Comparison of ENCODE assay signal across 18 cellular contexts in genomic region chr1:210340311-210340710, GRCh38. TPM values are rescaled to one million over a fixed set of nuclear protein-coding genes. Genes with fewer than 3 reads are reported as not detected.
A peak's percentile ranks its signal among the peaks of the same experiment; 100 is the strongest.
DNase-seq lines count a peak whose midpoint lies in the region; ATAC-seq and TF ChIP-seq lines count a peak whose summit lies in the region.
"Had no signal": no experiment of that assay in that cellular context is flagged by ENCODE, and none has a peak within 500 bp of the region (broad histone marks: within the 10 kb centered on the region; RNA-seq: fewer than 3 reads in every experiment).

No MANE protein-coding gene starts in this region.

- H4K20me1 ChIP-seq in BLaER1 treated with 17β-estradiol and CSF1 and Interleukin-3, amounts not matched to agents 10 nM and 100 nM, result no peaks in the 10 kb centered on the region

- peaks cover 2% of the 10 kb centered on the region for H3K36me3 Mint-ChIP-seq in IgD-negative memory B cell
- H3K36me3 Mint-ChIP-seq in activated CD8-positive, alpha-beta T cell treated with anti-CD3 and anti-CD28 coated beads for 36 hours (ENCODE audit: low read depth), result no peaks in the 10 kb centered on the region

- H3K4me1 ChIP-seq in BLaER1 treated with 17β-estradiol and CSF1 and Interleukin-3, amounts not matched to agents 10 nM and 100 nM, result peaks cover 37 to 60% (median 56%) of the 10 kb centered on the region in 10 experiments
- H3K4me1 ChIP-seq in esophagus muscularis mucosa (peaks cover 5 to 35% (median 22%) of the 10 kb centered on the region in 4 donors), prostate gland (replicated peaks) (no peaks in the 10 kb centered on the region), uterus (no peaks in the 10 kb centered on the region)
- H3K4me1 ChIP-seq: psoas muscle had no signal

- DNase-seq in activated CD8-positive, alpha-beta T cell treated with anti-CD3 and anti-CD28 coated beads for 36 hours, result no peak
- DNase-seq in esophagus muscularis mucosa (ENCODE audit: extremely low spot score) (no peak), left ventricle myocardium superior (no peak), prostate gland (ENCODE audit: low spot score) (no peak), uterus (no peak)
- DNase-seq: activated gamma-delta T cell treated with Interleukin-2 at 50 U/mL for 16 hours, AML-193, DND-41, NCI-H187 treated with DMSO at 0.1 percent for 48 hours, NCI-H69, psoas muscle had no signal

- no peak overlapping the region for H3K27ac ChIP-seq in BLaER1 treated with 17β-estradiol and CSF1 and Interleukin-3, amounts not matched to agents 10 nM and 100 nM
- H3K27ac ChIP-seq in esophagus muscularis mucosa (replicated peaks in 1 of 4) (no peak overlapping the region), prostate gland (no peak overlapping the region), uterus (no peak overlapping the region)
- H3K27ac ChIP-seq: psoas muscle, RWPE1, thoracic aorta had no signal

- H3K27me3 ChIP-seq in BLaER1 treated with 17β-estradiol and CSF1 and Interleukin-3, amounts not matched to agents 10 nM and 100 nM, result no peaks in the 10 kb centered on the region
- H3K27me3 ChIP-seq in esophagus muscularis mucosa (no peaks in the 10 kb centered on the region), prostate gland (replicated peaks; ENCODE audit: insufficient read depth) (no peaks in the 10 kb centered on the region), uterus (no peaks in the 10 kb centered on the region)

- peaks cover 11 to 24% (median 23%) of the 10 kb centered on the region in 3 donors for H3K4me1 Mint-ChIP-seq in IgD-negative memory B cell
- H3K4me1 Mint-ChIP-seq in activated CD8-positive, alpha-beta T cell treated with anti-CD3 and anti-CD28 coated beads for 36 hours (ENCODE audit: low read depth), result peaks cover 26% of the 10 kb centered on the region

- H3K4me3 ChIP-seq in BLaER1 treated with 17β-estradiol and CSF1 and Interleukin-3, amounts not matched to agents 10 nM and 100 nM, result no peak overlapping the region
- no peak overlapping the region for H3K4me3 ChIP-seq in esophagus muscularis mucosa
- no peak overlapping the region for H3K4me3 ChIP-seq in prostate gland
- no peak overlapping the region for H3K4me3 ChIP-seq in uterus
- H3K4me3 ChIP-seq: psoas muscle, thoracic aorta had no signal

- H3K4me2 ChIP-seq in BLaER1 treated with 17β-estradiol and CSF1 and Interleukin-3, amounts not matched to agents 10 nM and 100 nM, result peak overlapping the region; percentile 16 to 91 (median 78); a peak in 19 of 22 replicates

- H3K27ac Mint-ChIP-seq in IgD-negative memory B cell, result peak overlapping the region; percentile 34 to 78 (median 49)
- peak overlapping the region; percentile 80 for H3K27ac Mint-ChIP-seq in activated CD8-positive, alpha-beta T cell treated with anti-CD3 and anti-CD28 coated beads for 36 hours
- H3K27ac Mint-ChIP-seq: T-helper 1 cell treated with Interleukin-12 subunit alpha and Interleukin-12 subunit beta and Interleukin-4 antibody, amounts not matched to agents 30 μg/mL and 1 μg/mL, for 36 hours had no signal

- WGBS in esophagus muscularis mucosa, result 74% methylated on average over 3 of the region's 3 CpGs
- 83% methylated on average over 3 of the region's 3 CpGs for WGBS in prostate gland

- TF ChIP-seq POLR2A in esophagus muscularis mucosa (IDR thresholded peaks at IDR 0.05; ENCODE audit: low read depth) (no peak), prostate gland (IDR thresholded peaks at IDR 0.05) (no peak), uterus (IDR thresholded peaks at IDR 0.05) (no peak)

- H3K36me3 ChIP-seq in BLaER1 treated with 17β-estradiol and CSF1 and Interleukin-3, amounts not matched to agents 10 nM and 100 nM, result no peaks in the 10 kb centered on the region
- no peaks in the 10 kb centered on the region for H3K36me3 ChIP-seq in esophagus muscularis mucosa
- no peaks in the 10 kb centered on the region for H3K36me3 ChIP-seq in prostate gland
- H3K36me3 ChIP-seq in uterus, result no peaks in the 10 kb centered on the region
- H3K36me3 ChIP-seq: thoracic aorta had no signal

- POLR2A ChIA-PET in activated CD8-positive, alpha-beta T cell treated with anti-CD3 and anti-CD28 coated beads for 36 hours (lab: Charles Lee), result interaction anchor here (0.7 to 3.7 kb wide), 5 partner anchors 8 to 110 kb away, joined by 3 to 21 read pairs (median 8); no protein-coding TSS in a partner anchor

- H3K9me3 ChIP-seq in BLaER1 treated with 17β-estradiol and CSF1 and Interleukin-3, amounts not matched to agents 10 nM and 100 nM (replicated peaks in 1 of 11), result no peaks in the 10 kb centered on the region
- H3K9me3 ChIP-seq in esophagus muscularis mucosa, result no peaks in the 10 kb centered on the region
- H3K9me3 ChIP-seq in prostate gland, result no peaks in the 10 kb centered on the region
- H3K9me3 ChIP-seq in uterus, result no peaks in the 10 kb centered on the region
- H3K9me3 ChIP-seq: psoas muscle, thoracic aorta had no signal

- CTCF ChIA-PET in activated CD8-positive, alpha-beta T cell treated with anti-CD3 and anti-CD28 coated beads for 36 hours (lab: Charles Lee), result interaction anchor here (0.9 to 3.6 kb wide), 8 partner anchors 7 to 62 kb away, joined by 3 to 14 read pairs (median 5); no protein-coding TSS in a partner anchor

- intact Hi-C loops in activated CD8-positive, alpha-beta T cell treated with anti-CD3 and anti-CD28 coated beads for 36 hours (cut with micrococcal nuclease), result no loop called here
- intact Hi-C loops in esophagus muscularis mucosa (cut with DNase I) (no loop called here), left ventricle myocardium superior (cut with micrococcal nuclease) (no loop called here), prostate gland (cut with DNase I) (no loop called here), uterus (cut with DNase I; ENCODE audit: low total_unique reads) (no loop called here)

- H3K27me3 Mint-ChIP-seq in IgD-negative memory B cell, result no peaks in the 10 kb centered on the region
- no peaks in the 10 kb centered on the region for H3K27me3 Mint-ChIP-seq in activated CD8-positive, alpha-beta T cell treated with anti-CD3 and anti-CD28 coated beads for 36 hours

- H3K9ac ChIP-seq in BLaER1 treated with 17β-estradiol and CSF1 and Interleukin-3, amounts not matched to agents 10 nM and 100 nM, result no peak overlapping the region

- H3K4me3 Mint-ChIP-seq in IgD-negative memory B cell, result peak overlapping the region; percentile 47 to 88 (median 72)
- H3K4me3 Mint-ChIP-seq in activated CD8-positive, alpha-beta T cell treated with anti-CD3 and anti-CD28 coated beads for 36 hours, result peak overlapping the region; percentile 18
- H3K4me3 Mint-ChIP-seq: T-helper 1 cell treated with Interleukin-12 subunit alpha and Interleukin-12 subunit beta and Interleukin-4 antibody, amounts not matched to agents 30 μg/mL and 1 μg/mL, for 36 hours had no signal

- H3K9me3 Mint-ChIP-seq in IgD-negative memory B cell, result no peaks in the 10 kb centered on the region
- no peaks in the 10 kb centered on the region for H3K9me3 Mint-ChIP-seq in activated CD8-positive, alpha-beta T cell treated with anti-CD3 and anti-CD28 coated beads for 36 hours
- H3K9me3 Mint-ChIP-seq: T-helper 1 cell treated with Interleukin-12 subunit alpha and Interleukin-12 subunit beta and Interleukin-4 antibody, amounts not matched to agents 30 μg/mL and 1 μg/mL, for 36 hours had no signal

- TF ChIP-seq CTCF in activated CD8-positive, alpha-beta T cell treated with anti-CD3 and anti-CD28 coated beads for 36 hours (IDR thresholded peaks at IDR 0.05), result no peak
- TF ChIP-seq CTCF in esophagus muscularis mucosa (IDR thresholded peaks at IDR 0.05) (no peak), prostate gland (IDR thresholded peaks at IDR 0.05) (no peak), uterus (IDR thresholded peaks at IDR 0.05) (no peak)

- ATAC-seq in GM18511 (IDR thresholded peaks at IDR 0.05; ENCODE audit: unreplicated experiment) (peak; percentile 31), left ventricle myocardium superior (no peak)
- ATAC-seq in activated CD8-positive, alpha-beta T cell treated with anti-CD3 and anti-CD28 coated beads for 36 hours, result peak; percentile 34
- ATAC-seq: left lobe of liver, psoas muscle had no signal

- no peak for TF ChIP-seq EP300 in esophagus muscularis mucosa (IDR thresholded peaks at IDR 0.05)

RNA-seq across cellular contexts. Expression of gene HHAT, which starts 11.6 kb away (rescaled TPM):
- 6.3 TPM for polyA plus RNA-seq in IgD-negative memory B cell
- total RNA-seq in activated CD8-positive, alpha-beta T cell treated with anti-CD3 and anti-CD28 coated beads for 36 hours, result 1 to 10 TPM in 1 of 2 experiments, under 1 TPM in 1; 0.99 to 1.4 TPM
- total RNA-seq in esophagus muscularis mucosa, result 1 to 10 TPM in 2 of 4 donors, under 1 TPM in 2; 0.83 to 1.6 (median 1.2) TPM
- total RNA-seq in left ventricle myocardium superior, result 1.9 TPM
- 10 to 100 TPM; 16.3 to 19.0 TPM for total RNA-seq in prostate gland
- total RNA-seq in uterus, result 10 to 100 TPM in 1 of 4 donors, 1 to 10 TPM in 2, under 1 TPM in 1; 0.88 to 10.9 (median 3.4) TPM
